Comparison of ENCODE assay signal across 17 cellular contexts in genomic region chrX:120727503-120727902, GRCh38.
DNase-seq lines count a peak whose midpoint lies in the region; ATAC-seq, FAIRE-seq and TF ChIP-seq lines count a peak whose summit lies in the region.
"Had no signal": no experiment of that assay in that cellular context is flagged by ENCODE, and none has a peak within 500 bp of the region (broad histone marks: within the 10 kb centered on the region; RNA-seq: fewer than 3 reads in every experiment).

No MANE protein-coding gene starts in this region.

- H3K4me1 ChIP-seq in BLaER1 (peaks cover 35% of the 10 kb centered on the region), Karpas-422 (ENCODE audit: low read length) (peaks cover 31% of the 10 kb centered on the region), pancreas (no peaks in the 10 kb centered on the region)

- no peaks in the 10 kb centered on the region for H3K4me1 Mint-ChIP-seq in activated naive CD4-positive, alpha-beta T cell treated with anti-CD3 and anti-CD28 coated beads, Interleukin-2, amount 10 ng/mL, durations not matched to agents 7 days and 5 days
- H3K4me1 Mint-ChIP-seq: CD4-positive, alpha-beta memory T cell had no signal

- ATAC-seq in pancreas, result no peak
- ATAC-seq: HCT116 had no signal

- H3K4me3 Mint-ChIP-seq in activated naive CD4-positive, alpha-beta T cell treated with anti-CD3 and anti-CD28 coated beads, Interleukin-2, amount 10 ng/mL, durations not matched to agents 7 days and 5 days, result no peak overlapping the region
- H3K4me3 Mint-ChIP-seq: CD4-positive, alpha-beta memory T cell had no signal

- intact Hi-C loops in pancreas (cut with DNase I), result no loop called here
- intact Hi-C loops in head of caudate nucleus (cut with DNase I), result no loop called here

- H3K79me2 ChIP-seq in Karpas-422 (ENCODE audit: low read length), result no peaks in the 10 kb centered on the region

- H3K4me2 ChIP-seq in BLaER1 (peak overlapping the region; percentile 70), Karpas-422 (ENCODE audit: low read depth, low read length, poor library complexity, severe bottlenecking) (no peak overlapping the region)

- H3K36me3 ChIP-seq in BLaER1, result no peaks in the 10 kb centered on the region
- H3K36me3 ChIP-seq in Karpas-422 (ENCODE audit: insufficient read depth, low read length), result no peaks in the 10 kb centered on the region
- no peaks in the 10 kb centered on the region for H3K36me3 ChIP-seq in SK-N-MC (ENCODE audit: insufficient read depth, low read length)
- H3K36me3 ChIP-seq in pancreas, result no peaks in the 10 kb centered on the region

- no peak overlapping the region for H3K4me3 ChIP-seq in BLaER1
- H3K4me3 ChIP-seq in Karpas-422 (ENCODE audit: low read length), result no peak overlapping the region
- H3K4me3 ChIP-seq in SK-N-MC, result no peak overlapping the region
- no peak overlapping the region for H3K4me3 ChIP-seq in pancreas
- H3K4me3 ChIP-seq: GM23248 had no signal

- H2AFZ ChIP-seq in Karpas-422 (ENCODE audit: low read length), result 0 out of 2 replicates have a peak overlapping the region, but pooled peaks have one; percentile 12
- H2AFZ ChIP-seq: GM23248 had no signal

- H3K9ac ChIP-seq in BLaER1 (no peak overlapping the region), Karpas-422 (ENCODE audit: low read length) (peak overlapping the region; percentile 21; the same call in 1 of the 2 replicates), SK-N-MC (ENCODE audit: insufficient read length) (no peak overlapping the region)
- H3K9ac ChIP-seq: GM23248 had no signal

- CTCF ChIA-PET in activated naive CD4-positive, alpha-beta T cell treated with anti-CD3 and anti-CD28 coated beads, Interleukin-2, amount 10 ng/mL, durations not matched to agents 7 days and 5 days (lab: Charles Lee), result no interaction called here

- no peaks in the 10 kb centered on the region for H4K20me1 ChIP-seq in BLaER1
- no peaks in the 10 kb centered on the region for H4K20me1 ChIP-seq in Karpas-422 (ENCODE audit: insufficient read depth, low read depth, low read length)

- H3K27me3 Mint-ChIP-seq in activated naive CD4-positive, alpha-beta T cell treated with anti-CD3 and anti-CD28 coated beads, Interleukin-2, amount 10 ng/mL, durations not matched to agents 7 days and 5 days, result no peaks in the 10 kb centered on the region
- H3K27me3 Mint-ChIP-seq: CD4-positive, alpha-beta memory T cell; IgD-negative memory B cell had no signal

- no peak overlapping the region for H3K27ac Mint-ChIP-seq in activated naive CD4-positive, alpha-beta T cell treated with anti-CD3 and anti-CD28 coated beads, Interleukin-2, amount 10 ng/mL, durations not matched to agents 7 days and 5 days
- H3K27ac Mint-ChIP-seq: CD4-positive, alpha-beta memory T cell; IgD-negative memory B cell had no signal

- no peak for TF ChIP-seq CTCF in pancreas (IDR thresholded peaks at IDR 0.05)

- H3K9me2 ChIP-seq in Karpas-422 (replicated peaks; ENCODE audit: insufficient read depth, low read length), result no peaks in the 10 kb centered on the region

- H3K9me3 Mint-ChIP-seq in activated naive CD4-positive, alpha-beta T cell treated with anti-CD3 and anti-CD28 coated beads, Interleukin-2, amount 10 ng/mL, durations not matched to agents 7 days and 5 days, result no peaks in the 10 kb centered on the region

- H3K9me3 ChIP-seq in BLaER1 (no peaks in the 10 kb centered on the region), Karpas-422 (ENCODE audit: low read length) (0 out of 2 replicates have a peak, but pooled peaks cover 5% of the 10 kb centered on the region), SK-N-MC (ENCODE audit: low read depth, low read length) (no peaks in the 10 kb centered on the region), pancreas (no peaks in the 10 kb centered on the region)

- no peaks in the 10 kb centered on the region for H3K36me3 Mint-ChIP-seq in activated naive CD4-positive, alpha-beta T cell treated with anti-CD3 and anti-CD28 coated beads, Interleukin-2, amount 10 ng/mL, durations not matched to agents 7 days and 5 days
- H3K36me3 Mint-ChIP-seq: CD4-positive, alpha-beta memory T cell; IgD-negative memory B cell had no signal

- no peak overlapping the region for H3K27ac ChIP-seq in BLaER1
- H3K27ac ChIP-seq in Karpas-422 (ENCODE audit: low read length), result peak overlapping the region; percentile 85
- H3K27ac ChIP-seq in SK-N-MC, result peak overlapping the region; percentile 82; the same call in 1 of the 2 replicates
- H3K27ac ChIP-seq in pancreas, result no peak overlapping the region
- H3K27ac ChIP-seq: C4-2B, GM23248 had no signal

- 48 to 55% methylated on average over 2 of the region's 2 CpGs for WGBS in pancreas, 2 donors

- H3K27me3 ChIP-seq in BLaER1, result no peaks in the 10 kb centered on the region
- no peaks in the 10 kb centered on the region for H3K27me3 ChIP-seq in Karpas-422 (ENCODE audit: low read length)
- no peaks in the 10 kb centered on the region for H3K27me3 ChIP-seq in pancreas

- DNase-seq in Karpas-422 (peak; percentile 51), SK-N-MC (ENCODE audit: low read depth, low spot score) (no peak), pancreas (no peak), head of caudate nucleus (no peak)
- DNase-seq in activated naive CD4-positive, alpha-beta T cell treated with anti-CD3 and anti-CD28 coated beads, Interleukin-2, amount 10 ng/mL, durations not matched to agents 7 days and 5 days, result no peak
- DNase-seq in activated naive CD4-positive, alpha-beta T cell treated with Interleukin-2 at 50 U/mL for 16 hours, result no peak
- DNase-seq: ACHN; CD4-positive, alpha-beta memory T cell; DMS79; EL; GM23248 had no signal

- FAIRE-seq in pancreas (lab: Jason Lieb, UNC), result peak; percentile 17
- FAIRE-seq: G401.6, H54 had no signal

Comparison
In these comparisons a context has a peak if more than half of its experiments do, and no peak if none do; other contexts are left out.
1. H3K27ac ChIP-seq: peak in Karpas-422 (single experiment) and SK-N-MC (single experiment); none in BLaER1 (single experiment) and pancreas (0 of 4).